ENCODE assay signal across 24 cellular contexts in the genomic region with DNA sequence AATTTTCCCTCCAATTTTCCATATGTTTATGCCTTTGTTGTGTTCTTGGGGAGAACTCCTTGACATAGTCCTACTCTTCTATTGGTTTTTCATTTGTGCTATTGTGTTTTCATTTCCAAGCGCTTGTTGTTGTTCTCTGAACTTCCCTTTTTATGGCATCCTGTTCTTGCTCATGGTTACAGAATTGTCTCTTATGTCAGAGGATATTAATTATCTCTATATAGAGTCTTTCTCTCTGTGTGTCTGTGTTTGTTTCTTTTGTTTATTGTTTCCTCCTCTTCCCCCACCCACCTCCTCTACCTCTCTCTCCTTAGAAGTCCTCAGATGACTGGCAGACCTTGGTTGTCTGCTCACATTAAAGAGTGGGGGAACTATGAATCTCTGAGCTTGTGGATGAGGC.
"Had no signal": no experiment of that assay in that cellular context is flagged by ENCODE, and none has a peak within 500 bp of the region (broad histone marks: within the 10 kb centered on the region; RNA-seq: fewer than 3 reads in every experiment).

No MANE protein-coding gene starts in this region.

- H3K9me3 ChIP-seq: breast epithelium, gastrocnemius medialis, pancreas, uterus had no signal

- H3K4me3 ChIP-seq: breast epithelium, dorsolateral prefrontal cortex, esophagus muscularis mucosa, gastrocnemius medialis, left ventricle myocardium inferior, pancreas, uterus had no signal

- H3K36me3 Mint-ChIP-seq: mesothelial cell of epicardium; natural killer cell treated with Interleukin-12 subunit alpha and Interleukin-12 subunit beta and Interleukin-15 and Interleukin-18, amount 100 ng/mL, for 72 hours had no signal

- H3K4me1 ChIP-seq: breast epithelium, esophagus muscularis mucosa, gastrocnemius medialis, left ventricle myocardium inferior, pancreas, uterus had no signal

- DNase-seq: activated CD4-positive, alpha-beta T cell treated with anti-CD3 and anti-CD28 coated beads for 4 hours; activated CD4-positive, alpha-beta T cell treated with anti-CD3 and anti-CD28 coated beads, Interleukin-2, amount 50 U/mL, for 48 hours; activated CD4-positive, CD25-positive, alpha-beta regulatory T cell; activated CD8-positive, alpha-beta memory T cell treated with anti-CD3 and anti-CD28 coated beads, Interleukin-2, amount 50 U/mL, for 48 hours; activated naive CD4-positive, alpha-beta T cell treated with anti-CD3 and anti-CD28 coated beads for 36 hours; activated naive CD8-positive, alpha-beta T cell treated with anti-CD3 and anti-CD28 coated beads, Interleukin-2, amount 10 ng/mL, durations not matched to agents 7 days and 5 days; activated T-cell treated with anti-CD3 and anti-CD28 coated beads, Interleukin-2, amount 50 U/mL, for 4 hours; amniotic stem cell; dorsolateral prefrontal cortex; effector memory CD8-positive, alpha-beta T cell; gastrocnemius medialis; hippocampal formation; left ventricle myocardium inferior; pancreas; right cardiac atrium; stimulated activated CD4-positive, alpha-beta T cell treated with anti-CD3 and anti-CD28 coated beads, Interleukin-1b, Interleukin-23, amount 100 ng/mL, for 48 hours; trophoblast cell; uterus had no signal

- H3K27ac Mint-ChIP-seq: activated naive CD4-positive, alpha-beta T cell treated with anti-CD3 and anti-CD28 coated beads for 36 hours; activated naive CD8-positive, alpha-beta T cell treated with anti-CD3 and anti-CD28 coated beads, Interleukin-2, amount 10 ng/mL, durations not matched to agents 7 days and 5 days; effector memory CD8-positive, alpha-beta T cell; mesothelial cell of epicardium; natural killer cell treated with Interleukin-12 subunit alpha and Interleukin-12 subunit beta and Interleukin-15 and Interleukin-18, amount 100 ng/mL, for 72 hours had no signal

- H3K27me3 Mint-ChIP-seq: activated naive CD8-positive, alpha-beta T cell treated with anti-CD3 and anti-CD28 coated beads, Interleukin-2, amount 10 ng/mL, durations not matched to agents 7 days and 5 days had no signal

- H3K4me1 Mint-ChIP-seq: central memory CD8-positive, alpha-beta T cell; mesothelial cell of epicardium had no signal

- H3K9me3 Mint-ChIP-seq: central memory CD8-positive, alpha-beta T cell; effector memory CD8-positive, alpha-beta T cell; natural killer cell treated with Interleukin-12 subunit alpha and Interleukin-12 subunit beta and Interleukin-15 and Interleukin-18, amount 100 ng/mL, for 72 hours had no signal

- H3K4me3 Mint-ChIP-seq: activated naive CD4-positive, alpha-beta T cell treated with anti-CD3 and anti-CD28 coated beads for 36 hours; activated naive CD8-positive, alpha-beta T cell treated with anti-CD3 and anti-CD28 coated beads, Interleukin-2, amount 10 ng/mL, durations not matched to agents 7 days and 5 days; activated T-cell treated with anti-CD3 and anti-CD28 coated beads, Interleukin-2, amount 50 U/mL, for 4 hours; central memory CD8-positive, alpha-beta T cell; effector memory CD8-positive, alpha-beta T cell; mesothelial cell of epicardium; natural killer cell treated with Interleukin-12 subunit alpha and Interleukin-12 subunit beta and Interleukin-15 and Interleukin-18, amount 100 ng/mL, for 72 hours had no signal

- H3K36me3 ChIP-seq: breast epithelium, esophagus muscularis mucosa, gastrocnemius medialis, left ventricle myocardium inferior, pancreas, uterus had no signal

- ATAC-seq: activated T-cell treated with anti-CD3 and anti-CD28 coated beads, Interleukin-2, amount 50 U/mL, for 4 hours; effector memory CD8-positive, alpha-beta T cell; gastrocnemius medialis; natural killer cell treated with Interleukin-12 subunit alpha and Interleukin-12 subunit beta and Interleukin-15 and Interleukin-18, amount 100 ng/mL, for 72 hours; pancreas; right cardiac atrium had no signal

- H3K27ac ChIP-seq: breast epithelium, dorsolateral prefrontal cortex, esophagus muscularis mucosa, gastrocnemius medialis, left ventricle myocardium inferior, pancreas, uterus had no signal

- FAIRE-seq: colon, pancreas had no signal

- H3K27me3 ChIP-seq: breast epithelium, dorsolateral prefrontal cortex, uterus had no signal
